ENCODE assay signal across 10 cellular contexts in the genomic region with DNA sequence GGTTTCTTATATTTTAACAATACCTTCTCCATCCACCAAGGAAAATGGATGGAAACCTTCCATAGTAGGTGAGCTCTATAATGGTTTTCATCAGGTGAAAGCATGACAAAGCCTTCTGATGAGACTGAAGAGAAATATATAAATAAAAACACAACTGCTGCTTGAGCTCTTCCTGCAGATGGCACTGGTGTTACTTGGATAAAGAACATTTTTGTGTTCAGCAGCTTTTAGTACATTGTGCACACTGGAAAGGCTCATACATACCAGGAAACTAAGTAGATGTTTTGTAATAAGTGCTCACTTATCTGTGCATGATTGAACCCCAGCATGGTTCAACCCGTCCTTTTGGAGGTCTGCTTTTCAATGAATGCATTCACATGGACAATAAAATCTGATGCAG.
A peak's percentile ranks its signal among the peaks of the same experiment; 100 is the strongest.
DNase-seq lines count a peak whose midpoint lies in the region; ATAC-seq and TF ChIP-seq lines count a peak whose summit lies in the region.
"Had no signal": no experiment of that assay in that cellular context is flagged by ENCODE, and none has a peak within 500 bp of the region (broad histone marks: within the 10 kb centered on the region; RNA-seq: fewer than 3 reads in every experiment).

No MANE protein-coding gene starts in this region.

- no peaks in the 10 kb centered on the region for H3K36me3 Mint-ChIP-seq in activated CD4-positive, alpha-beta T cell treated with anti-CD3 and anti-CD28 coated beads, Interleukin-2, amount 10 ng/mL, durations not matched to agents 7 days and 5 days (ENCODE audit: low read depth)

- no peaks in the 10 kb centered on the region for H3K9me3 Mint-ChIP-seq in activated CD4-positive, alpha-beta T cell treated with anti-CD3 and anti-CD28 coated beads, Interleukin-2, amount 10 ng/mL, durations not matched to agents 7 days and 5 days

- TF ChIP-seq EP300 in transverse colon (IDR thresholded peaks at IDR 0.05; ENCODE audit: low read depth) = no peak

- intact Hi-C loops in transverse colon (cut with DNase I; ENCODE audit: low total_unique reads) = no loop called here

- H3K4me1 ChIP-seq in RWPE2 (ENCODE audit: insufficient read depth, poor library complexity, severe bottlenecking) (no peaks in the 10 kb centered on the region), transverse colon (peaks cover 0 to 4% (median 0%) of the 10 kb centered on the region in 4 donors)
- H3K4me1 ChIP-seq: heart right ventricle, prostate gland had no signal

- POLR2A ChIA-PET in activated CD4-positive, alpha-beta T cell treated with anti-CD3 and anti-CD28 coated beads, Interleukin-2, amount 10 ng/mL, durations not matched to agents 7 days and 5 days (lab: Charles Lee) = no interaction called here

- H3K4me3 Mint-ChIP-seq in activated CD4-positive, alpha-beta T cell treated with anti-CD3 and anti-CD28 coated beads, Interleukin-2, amount 10 ng/mL, durations not matched to agents 7 days and 5 days = no peak overlapping the region

- DNase-seq in NCI-H2171 treated with DMSO at 0.1 percent for 48 hours (lab: John Stamatoyannopoulos, UW) (peak; percentile 3), NCI-H2171 (lab: John Stamatoyannopoulos, UW) (no peak), RWPE2 (ENCODE audit: low spot score) (no peak), globus pallidus (ENCODE audit: low spot score) (peak; percentile 16), transverse colon (no peak), UCSD-AML1 (lab: John Stamatoyannopoulos, UW; ENCODE audit: unreplicated experiment) (no peak)
- no peak for DNase-seq in activated CD4-positive, alpha-beta T cell treated with anti-CD3 and anti-CD28 coated beads, Interleukin-2, amount 10 ng/mL, durations not matched to agents 7 days and 5 days
- DNase-seq: heart right ventricle had no signal

- no peak overlapping the region for H3K27ac Mint-ChIP-seq in activated CD4-positive, alpha-beta T cell treated with anti-CD3 and anti-CD28 coated beads, Interleukin-2, amount 10 ng/mL, durations not matched to agents 7 days and 5 days

- CTCF ChIA-PET in activated CD4-positive, alpha-beta T cell treated with anti-CD3 and anti-CD28 coated beads, Interleukin-2, amount 10 ng/mL, durations not matched to agents 7 days and 5 days (lab: Charles Lee) = no interaction called here

- H3K9me3 ChIP-seq in RWPE2 (ENCODE audit: severe bottlenecking) (no peaks in the 10 kb centered on the region), transverse colon (no peaks in the 10 kb centered on the region)
- H3K9me3 ChIP-seq: prostate gland had no signal

- no peaks in the 10 kb centered on the region for H3K27me3 Mint-ChIP-seq in activated CD4-positive, alpha-beta T cell treated with anti-CD3 and anti-CD28 coated beads, Interleukin-2, amount 10 ng/mL, durations not matched to agents 7 days and 5 days

- WGBS in transverse colon (ENCODE audit: low coverage in 1 of 2), 2 donors = 0 to 17% methylated on average over 1 of the region's 1 CpG

- TF ChIP-seq CTCF in RWPE2 (IDR thresholded peaks at IDR 0.05; ENCODE audit: poor library complexity, severe bottlenecking) (peak; percentile 85), transverse colon (IDR thresholded peaks at IDR 0.05) (peak in 4 of 5 experiments; percentile 29 to 46 (median 42))

- ATAC-seq in RWPE2 (ENCODE audit: low read depth) (peak; percentile 48; the same call in 2 of the 3 replicates), GM21447 (IDR thresholded peaks at IDR 0.05; ENCODE audit: unreplicated experiment) (no peak)
- ATAC-seq: heart right ventricle had no signal

- in situ Hi-C loops in transverse colon (cut with MboI; ENCODE audit: low pct_ligation_motif_present in 1 of 4, low pct_unique_long_range_greater_than_20kb in 1 of 4, low sequenced_read_pairs in 3 of 4) = no loop called here

- TF ChIP-seq POLR2A in transverse colon (IDR thresholded peaks at IDR 0.05) = no peak

- H3K27me3 ChIP-seq in RWPE2 (ENCODE audit: insufficient read depth, poor library complexity, severe bottlenecking) (no peaks in the 10 kb centered on the region), transverse colon (no peaks in the 10 kb centered on the region)
- H3K27me3 ChIP-seq: heart right ventricle had no signal

- H3K4me1 Mint-ChIP-seq in activated CD4-positive, alpha-beta T cell treated with anti-CD3 and anti-CD28 coated beads, Interleukin-2, amount 10 ng/mL, durations not matched to agents 7 days and 5 days = no peaks in the 10 kb centered on the region

- H3K27ac ChIP-seq in RWPE2 (ENCODE audit: poor library complexity, severe bottlenecking) (no peak overlapping the region), transverse colon (no peak overlapping the region)
- H3K27ac ChIP-seq: heart right ventricle, prostate gland had no signal

- H3K36me3 ChIP-seq in RWPE2 (ENCODE audit: low read depth) (no peaks in the 10 kb centered on the region), transverse colon (no peaks in the 10 kb centered on the region)
- H3K36me3 ChIP-seq: heart right ventricle, prostate gland had no signal

- no peak overlapping the region for H3K4me3 ChIP-seq in RWPE2 (ENCODE audit: severe bottlenecking)
- H3K4me3 ChIP-seq in transverse colon = no peak overlapping the region
- H3K4me3 ChIP-seq: heart right ventricle, prostate gland had no signal

Comparison
In these comparisons a context has a peak if more than half of its experiments do, and no peak if none do; other contexts are left out.
1. DNase-seq: peak in NCI-H2171 treated with DMSO at 0.1 percent for 48 hours (single experiment) and globus pallidus (single experiment); none in NCI-H2171 (single experiment), RWPE2 (single experiment), transverse colon (single experiment), activated CD4-positive, alpha-beta T cell treated with anti-CD3 and anti-CD28 coated beads, Interleukin-2, amount 10 ng/mL, durations not matched to agents 7 days and 5 days (single experiment) and UCSD-AML1 (single experiment).